In the genomic region with DNA sequence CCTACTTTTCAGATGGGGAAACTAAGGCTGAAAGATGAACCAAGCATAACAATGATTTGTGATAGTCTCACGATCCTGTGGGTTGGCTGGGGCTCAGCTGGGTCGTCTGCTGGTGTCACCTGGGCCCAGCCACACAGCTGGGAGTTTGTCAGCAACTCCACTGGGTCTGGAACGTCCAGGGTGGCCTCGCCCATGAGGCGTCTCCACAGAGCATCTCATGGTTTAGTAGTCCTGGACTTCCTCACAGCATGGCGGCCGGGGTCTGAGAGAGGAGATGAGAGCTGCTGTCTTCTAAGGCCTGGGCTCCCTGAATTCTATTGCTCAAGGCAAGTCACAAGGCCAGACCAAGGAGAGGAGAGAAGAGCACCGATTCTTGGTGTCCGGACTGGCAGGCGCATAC, we compare ENCODE assay signal across 32 cellular contexts. TPM values are rescaled to one million over a fixed set of nuclear protein-coding genes. Genes with fewer than 3 reads are reported as not detected.
A peak's percentile ranks its signal among the peaks of the same experiment; 100 is the strongest.
DNase-seq lines count a peak whose midpoint lies in the region; FAIRE-seq and TF ChIP-seq lines count a peak whose summit lies in the region.
"Had no signal": no experiment of that assay in that cellular context is flagged by ENCODE, and none has a peak within 500 bp of the region (broad histone marks: within the 10 kb centered on the region; RNA-seq: fewer than 3 reads in every experiment).

No MANE protein-coding gene starts in this region.

- H3K36me3 Mint-ChIP-seq in chondrocyte (ENCODE audit: low read depth) (no peaks in the 10 kb centered on the region), endothelial cell (ENCODE audit: low read depth, unreplicated experiment) (no peaks in the 10 kb centered on the region)
- H3K36me3 Mint-ChIP-seq: CD14-positive monocyte; CD4-positive, alpha-beta memory T cell; CD4-positive, CD25-positive, alpha-beta regulatory T cell; CD8-positive, alpha-beta memory T cell had no signal

- peaks cover 36% of the 10 kb centered on the region for H3K27me3 Mint-ChIP-seq in chondrocyte (ENCODE audit: low read depth)
- H3K27me3 Mint-ChIP-seq in endothelial cell (ENCODE audit: unreplicated experiment) = peaks cover 2% of the 10 kb centered on the region

- no peak for TF ChIP-seq POLR2A in lower leg skin (IDR thresholded peaks at IDR 0.05)

- H3K27ac Mint-ChIP-seq in chondrocyte (ENCODE audit: unreplicated experiment) (no peak overlapping the region), endothelial cell (ENCODE audit: unreplicated experiment) (no peak overlapping the region)
- H3K27ac Mint-ChIP-seq: CD4-positive, alpha-beta memory T cell; CD4-positive, CD25-positive, alpha-beta regulatory T cell; CD8-positive, alpha-beta memory T cell had no signal

- H3K27ac ChIP-seq in kidney (ENCODE audit: low read depth in 2 of 2, low read length in 2 of 2) = no peak overlapping the region
- H3K27ac ChIP-seq: BLaER1 had no signal

- H3K9ac ChIP-seq in kidney (ENCODE audit: low read length in 2 of 2) = no peak overlapping the region
- H3K9ac ChIP-seq: BLaER1 had no signal

- no peaks in the 10 kb centered on the region for H3K36me3 ChIP-seq in kidney (ENCODE audit: control insufficient read depth in 1 of 2, insufficient read depth in 2 of 2, low read length in 2 of 2)
- H3K36me3 ChIP-seq: BE2C, BLaER1 had no signal

- FAIRE-seq in kidney (lab: Jason Lieb, UNC) = no peak
- FAIRE-seq: A204.1, GM12878, GM12892, GM19239 had no signal

- peak; percentile 77 for DNase-seq in chondrocyte (ENCODE audit: low spot score)
- DNase-seq in kidney = peak; percentile 44
- peak; percentile 63 for DNase-seq in posterior vena cava (ENCODE audit: low spot score)
- no peak for DNase-seq in GM20000 (ENCODE audit: low spot score)
- DNase-seq in head of caudate nucleus = no peak
- no peak for DNase-seq in endothelial cell (ENCODE audit: low spot score)
- no peak for DNase-seq in lower leg skin (ENCODE audit: low spot score in 2 of 2)
- DNase-seq: 8988T; ACHN; BE2C; C1 segment of cervical spinal cord; CD4-positive, alpha-beta memory T cell; CD4-positive, CD25-positive, alpha-beta regulatory T cell; CD8-positive, alpha-beta memory T cell; COR-L47; DMS 273 treated with DMSO at 0.1 percent for 48 hours; DMS153; DMS53; DMS79; DND-41; EL; GDM1 had no signal

- no peaks in the 10 kb centered on the region for H3K4me1 Mint-ChIP-seq in chondrocyte (ENCODE audit: low read depth)
- H3K4me1 Mint-ChIP-seq in endothelial cell (ENCODE audit: unreplicated experiment) = no peaks in the 10 kb centered on the region
- H3K4me1 Mint-ChIP-seq: CD14-positive monocyte; CD4-positive, CD25-positive, alpha-beta regulatory T cell; CD8-positive, alpha-beta memory T cell had no signal

- H3K4me1 ChIP-seq in kidney (ENCODE audit: control insufficient read depth in 1 of 2, insufficient read depth in 1 of 2, low read depth in 1 of 2, low read length in 2 of 2) = peaks cover 8 to 20% of the 10 kb centered on the region in 2 donors
- H3K4me1 ChIP-seq: BE2C had no signal

- 77 to 79% methylated on average over 10 of the region's 10 CpGs for WGBS in lower leg skin, 2 donors

- TF ChIP-seq CTCF in chondrocyte (IDR thresholded peaks at IDR 0.05) (no peak), kidney (IDR thresholded peaks at IDR 0.05; ENCODE audit: borderline replicate concordance, extremely low read depth, insufficient read depth) (no peak), GM20000 (IDR thresholded peaks at IDR 0.05; ENCODE audit: extremely low read depth, missing control alignments) (no peak), endothelial cell (IDR thresholded peaks at IDR 0.05; ENCODE audit: unreplicated experiment) (no peak), lower leg skin (IDR thresholded peaks at IDR 0.05) (no peak)

- intact Hi-C loops in kidney (cut with DNase I) = loop anchor here (10.0 kb wide), 1 partner anchor 214 kb away; no protein-coding TSS in a partner anchor
- intact Hi-C loops in posterior vena cava (cut with DNase I) = no loop called here
- intact Hi-C loops in head of caudate nucleus (cut with DNase I) = no loop called here
- intact Hi-C loops in lower leg skin (cut with DNase I; ENCODE audit: low total_unique reads) = loop anchor here (10.0 kb wide), 1 partner anchor 214 kb away; no protein-coding TSS in a partner anchor

- no peaks in the 10 kb centered on the region for H3K9me3 Mint-ChIP-seq in chondrocyte (ENCODE audit: low read depth)
- no peaks in the 10 kb centered on the region for H3K9me3 Mint-ChIP-seq in endothelial cell (ENCODE audit: unreplicated experiment)
- H3K9me3 Mint-ChIP-seq: CD4-positive, alpha-beta memory T cell; CD8-positive, alpha-beta memory T cell had no signal

- H3K9me3 ChIP-seq in kidney (ENCODE audit: control insufficient read depth in 1 of 2, low read length in 2 of 2) = no peaks in the 10 kb centered on the region
- H3K9me3 ChIP-seq: BE2C, BLaER1 had no signal

- no peak overlapping the region for H3K4me3 Mint-ChIP-seq in chondrocyte (ENCODE audit: unreplicated experiment)
- no peak overlapping the region for H3K4me3 Mint-ChIP-seq in endothelial cell (ENCODE audit: unreplicated experiment)
- H3K4me3 Mint-ChIP-seq: CD14-positive monocyte; CD4-positive, alpha-beta memory T cell; CD8-positive, alpha-beta memory T cell had no signal

- H3K4me3 ChIP-seq in kidney (ENCODE audit: low read length in 2 of 2) (no peak overlapping the region), lower leg skin (ENCODE audit: low read depth, poor library complexity, severe bottlenecking) (no peak overlapping the region)
- H3K4me3 ChIP-seq: BLaER1, GM12878 had no signal

RNA-seq across cellular contexts. Expression of gene WFDC1, which starts 24.1 kb away (rescaled TPM):
- total RNA-seq in chondrocyte (3.5 to 5.7 TPM (median 5.6 TPM) in 3 replicates), kidney (11.1 TPM), posterior vena cava (10 to 100 TPM; 48.7 to 93.6 TPM), endothelial cell (ENCODE audit: unreplicated experiment) (not detected), lower leg skin (1 to 10 TPM in 2 of 4 donors, under 1 TPM in 1, not detected in 1; 0.91 to 2.2 (median 1.3) TPM)
- 34.8 TPM for polyA plus RNA-seq in kidney (ENCODE audit: insufficient read depth, low read depth, low replicate concordance)
- total RNA-seq: A673; CD4-positive, alpha-beta memory T cell; CD4-positive, CD25-positive, alpha-beta regulatory T cell; CD8-positive, alpha-beta memory T cell; Daoy; G401; GM12878 had no signal
- polyA plus RNA-seq: CD14-positive monocyte; CD4-positive, alpha-beta memory T cell; CD4-positive, CD25-positive, alpha-beta regulatory T cell; CD8-positive, alpha-beta memory T cell; GM12878 had no signal

RNA-seq across cellular contexts. Expression of gene KCNG4, which starts 30.7 kb away (rescaled TPM):
- not detected in 3 replicates for total RNA-seq in chondrocyte
- total RNA-seq in kidney = not detected
- not detected for polyA plus RNA-seq in kidney (ENCODE audit: insufficient read depth, low read depth, low replicate concordance)
- not detected for total RNA-seq in posterior vena cava
- not detected for total RNA-seq in endothelial cell (ENCODE audit: unreplicated experiment)
- not detected for total RNA-seq in lower leg skin
- total RNA-seq: A673; CD4-positive, alpha-beta memory T cell; CD4-positive, CD25-positive, alpha-beta regulatory T cell; CD8-positive, alpha-beta memory T cell; Daoy; G401; GM12878 had no signal
- polyA plus RNA-seq: AG04450; CD14-positive monocyte; CD4-positive, alpha-beta memory T cell; CD4-positive, CD25-positive, alpha-beta regulatory T cell; CD8-positive, alpha-beta memory T cell; GM12878 had no signal

Comparison
In these comparisons a context has a peak if more than half of its experiments do, and no peak if none do; other contexts are left out.
1. DNase-seq: peak in chondrocyte (single experiment), kidney (single experiment) and posterior vena cava (single experiment); none in GM20000 (single experiment), head of caudate nucleus (0 of 42), endothelial cell (single experiment) and lower leg skin (0 of 2).
2. intact Hi-C loops: an anchor here in kidney (10.0 kb wide) and lower leg skin (10.0 kb wide); none called in posterior vena cava and head of caudate nucleus.